Comparison of ENCODE assay signal across 14 cellular contexts in genomic region chr11:87851234-87851633, GRCh38.
DNase-seq lines count a peak whose midpoint lies in the region; ATAC-seq and TF ChIP-seq lines count a peak whose summit lies in the region.
"Had no signal": no experiment of that assay in that cellular context is flagged by ENCODE, and none has a peak within 500 bp of the region (broad histone marks: within the 10 kb centered on the region; RNA-seq: fewer than 3 reads in every experiment).

No MANE protein-coding gene starts in this region.

- no peak overlapping the region for H3K4me3 ChIP-seq in brain microvascular endothelial cell (ENCODE audit: low read depth, low read length)
- H3K4me3 ChIP-seq: PC-9 had no signal

- peaks cover 12% of the 10 kb centered on the region for H3K4me1 Mint-ChIP-seq in mesothelial cell of epicardium

- H3K27ac Mint-ChIP-seq in mesothelial cell of epicardium, result no peak overlapping the region

- no peaks in the 10 kb centered on the region for H3K36me3 ChIP-seq in brain microvascular endothelial cell (replicated peaks)

- in situ Hi-C loops in brain microvascular endothelial cell (cut with HindIII; ENCODE audit: low pct_ligation_motif_present, low sequenced_read_pairs), result no loop called here

- peak overlapping the region; percentile 52 for H3K27ac ChIP-seq in brain microvascular endothelial cell
- H3K27ac ChIP-seq: PC-9, VCaP had no signal

- no peak for ATAC-seq in HG03025 (IDR thresholded peaks at IDR 0.05; ENCODE audit: low FRiP score, unreplicated experiment)

- no peaks in the 10 kb centered on the region for H3K9me3 Mint-ChIP-seq in mesothelial cell of epicardium

- TF ChIP-seq CTCF in brain microvascular endothelial cell (IDR thresholded peaks at IDR 0.05; ENCODE audit: low read depth, low read length, missing control alignments) (no peak), mesothelial cell of epicardium (IDR thresholded peaks at IDR 0.05; ENCODE audit: unreplicated experiment) (no peak)

- no peaks in the 10 kb centered on the region for H3K27me3 Mint-ChIP-seq in mesothelial cell of epicardium (ENCODE audit: low read depth)

- no peak overlapping the region for H3K4me3 Mint-ChIP-seq in mesothelial cell of epicardium

- no peaks in the 10 kb centered on the region for H3K36me3 Mint-ChIP-seq in mesothelial cell of epicardium

- no peaks in the 10 kb centered on the region for H3K27me3 ChIP-seq in brain microvascular endothelial cell (replicated peaks)

- DNase-seq in A172 (ENCODE audit: low spot score) (peak; percentile 57), HT1080 (ENCODE audit: low read depth) (peak; percentile 20), brain microvascular endothelial cell (peak; percentile 7), iris pigment epithelial cell (ENCODE audit: low read depth) (peak; percentile 10), DMS79 treated with DMSO at 0.1 percent for 48 hours (lab: John Stamatoyannopoulos, UW) (no peak), mesothelial cell of epicardium (ENCODE audit: low spot score in 2 of 2, unreplicated experiment in 2 of 2) (no peak)
- no peak for DNase-seq in stimulated activated CD4-positive, alpha-beta T cell treated with anti-CD3 and anti-CD28 coated beads, Interleukin-4, amount 100 ng/mL, for 24 hours
- DNase-seq: 8988T, NCI-H187, NCI-H526, PC-9, substantia nigra had no signal

Comparison
In these comparisons a context has a peak if more than half of its experiments do, and no peak if none do; other contexts are left out.
1. DNase-seq: peak in A172 (single experiment), HT1080 (single experiment), brain microvascular endothelial cell (single experiment) and iris pigment epithelial cell (single experiment); none in DMS79 treated with DMSO at 0.1 percent for 48 hours (single experiment), stimulated activated CD4-positive, alpha-beta T cell treated with anti-CD3 and anti-CD28 coated beads, Interleukin-4, amount 100 ng/mL, for 24 hours (single experiment) and mesothelial cell of epicardium (0 of 2).